Comparison of ENCODE assay signal across 9 cellular contexts in genomic region chr10:19012111-19012510, GRCh38. TPM values are rescaled to one million over a fixed set of nuclear protein-coding genes. Genes with fewer than 3 reads are reported as not detected.
"Had no signal": no experiment of that assay in that cellular context is flagged by ENCODE, and none has a peak within 500 bp of the region (broad histone marks: within the 10 kb centered on the region; RNA-seq: fewer than 3 reads in every experiment).

No MANE protein-coding gene starts in this region.

- H3K27ac ChIP-seq: HL-60, KMS-11 had no signal

- DNase-seq: IMR-90, KBM-7, KG1 had no signal

- ATAC-seq: HepG2, K562 had no signal

- H3K4me3 ChIP-seq: K562 had no signal

- FAIRE-seq: HepG2, HTR-8/SVneo, K562 had no signal

- H3K4me2 ChIP-seq: KMS-11 had no signal

RNA-seq across cellular contexts. Expression of gene MALRD1, which starts 36.5 kb away (rescaled TPM):
- polyA plus RNA-seq: IgD-negative memory B cell, K562 had no signal
